ENCODE assay signal across 7 cellular contexts in the genomic region with DNA sequence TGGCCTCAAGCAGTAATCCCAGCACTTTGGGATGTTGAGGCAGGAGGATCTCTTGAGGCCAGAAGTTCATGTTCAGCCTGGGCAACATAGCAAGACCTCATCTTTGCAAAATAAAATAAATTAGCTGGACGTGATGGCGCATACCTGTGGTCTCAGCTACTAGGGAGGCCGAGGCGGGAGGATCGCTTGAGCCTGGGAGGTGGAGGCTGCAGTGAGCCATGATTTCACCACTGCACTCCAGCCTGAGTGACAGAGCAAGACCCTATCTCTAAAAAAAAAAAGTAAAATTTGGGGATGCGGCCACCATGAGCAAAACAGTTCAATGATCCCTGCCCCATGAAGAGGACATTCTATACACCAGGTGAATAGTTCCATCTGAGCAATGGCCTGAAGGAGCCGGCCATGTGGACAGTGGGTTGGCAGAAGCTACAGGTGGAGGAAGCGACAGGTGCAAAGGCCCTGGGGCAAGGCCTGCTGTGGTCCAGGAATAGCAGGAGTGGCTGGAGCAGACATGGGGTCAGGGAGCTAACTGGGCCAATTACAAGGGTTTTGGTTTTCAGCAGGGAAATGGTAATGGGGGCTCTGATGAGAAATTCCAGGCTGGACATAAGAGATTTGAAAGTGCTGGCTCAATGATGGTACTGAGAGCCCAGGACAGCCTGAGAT.
A peak's percentile ranks its signal among the peaks of the same experiment; 100 is the strongest.
DNase-seq lines count a peak whose midpoint lies in the region; ATAC-seq and TF ChIP-seq lines count a peak whose summit lies in the region.
"Not testable (repeated sequence)": the region's sequence is repeated elsewhere in the genome, so short reads cannot be mapped to it uniquely, and the experiment has no call there.

No MANE protein-coding gene starts in this region.

- peak overlapping the region; percentile 89 for H3K4me3 Mint-ChIP-seq in activated T-helper 17 cell treated with anti-CD3 and anti-CD28 coated beads, Interleukin-2, amount 50 U/mL, for 72 hours
- H3K4me3 Mint-ChIP-seq in chondrocyte (ENCODE audit: unreplicated experiment): peak overlapping the region; percentile 93

- ATAC-seq in activated T-helper 17 cell treated with anti-CD3 and anti-CD28 coated beads, Interleukin-2, amount 50 U/mL, for 72 hours (replicated peaks); left lung: not testable (repeated sequence)

- not testable (repeated sequence) for TF ChIP-seq CTCF in WERI-Rb-1 (IDR thresholded peaks at IDR 0.05; ENCODE audit: low read depth, low read length); chondrocyte (IDR thresholded peaks at IDR 0.05); left lung (IDR thresholded peaks at IDR 0.05); ovary (IDR thresholded peaks at IDR 0.05)

- H3K27ac Mint-ChIP-seq in activated T-helper 17 cell treated with anti-CD3 and anti-CD28 coated beads, Interleukin-2, amount 50 U/mL, for 72 hours: peak overlapping the region; percentile 90
- peak overlapping the region; percentile 99 for H3K27ac Mint-ChIP-seq in chondrocyte (ENCODE audit: unreplicated experiment)

- not testable (repeated sequence) for H3K27me3 ChIP-seq in WERI-Rb-1 (ENCODE audit: insufficient read depth, low read depth, severe bottlenecking); left lung; ovary

- peaks cover 0 to 47% of the 10 kb centered on the region in 2 donors for H3K4me1 ChIP-seq in left lung
- H3K4me1 ChIP-seq in ovary (ENCODE audit: insufficient read depth): not testable (repeated sequence)

- not testable (repeated sequence) for H3K36me3 ChIP-seq in WERI-Rb-1, left lung, ovary

- H3K4me1 Mint-ChIP-seq in activated T-helper 17 cell treated with anti-CD3 and anti-CD28 coated beads, Interleukin-2, amount 50 U/mL, for 72 hours: not testable (repeated sequence)
- peaks cover 19% of the 10 kb centered on the region for H3K4me1 Mint-ChIP-seq in chondrocyte (ENCODE audit: low read depth)

- H3K9me3 ChIP-seq in WERI-Rb-1 (ENCODE audit: severe bottlenecking); left lung; ovary: not testable (repeated sequence)

- H3K4me3 ChIP-seq in WERI-Rb-1 (ENCODE audit: low read depth, low read length); left lung; ovary: not testable (repeated sequence)

- not testable (repeated sequence) for H3K9me3 Mint-ChIP-seq in activated T-helper 17 cell treated with anti-CD3 and anti-CD28 coated beads, Interleukin-2, amount 50 U/mL, for 72 hours; chondrocyte (ENCODE audit: low read depth)

- peak; percentile 15 for DNase-seq in D341Med (ENCODE audit: low spot score)
- peak; percentile 21 for DNase-seq in NCI-H69 (lab: John Stamatoyannopoulos, UW)
- DNase-seq in WERI-Rb-1: peak; percentile 4
- peak; percentile 38 for DNase-seq in chondrocyte (ENCODE audit: low spot score)
- peak; percentile 24 to 37 for DNase-seq in left lung
- DNase-seq in ovary: peak in 3 of 5 donors; percentile 5 to 29 (median 25)

- intact Hi-C loops in left lung (cut with DNase I); ovary (cut with DNase I): not testable (repeated sequence)

- not testable (repeated sequence) for TF ChIP-seq EP300 in ovary (IDR thresholded peaks at IDR 0.05)

- H3K27me3 Mint-ChIP-seq in activated T-helper 17 cell treated with anti-CD3 and anti-CD28 coated beads, Interleukin-2, amount 50 U/mL, for 72 hours; chondrocyte (ENCODE audit: low read depth): not testable (repeated sequence)

- H3K27ac ChIP-seq in WERI-Rb-1: peak overlapping the region; percentile 78
- H3K27ac ChIP-seq in left lung: peak overlapping the region in 1 of 2 donors; percentile 84
- not testable (repeated sequence) for H3K27ac ChIP-seq in ovary

- TF ChIP-seq POLR2A in ovary (IDR thresholded peaks at IDR 0.05): not testable (repeated sequence)

- 95 to 97% (median 96%) methylated on average over 8 of the region's 8 CpGs for WGBS in ovary, 3 donors

- peaks cover 26% of the 10 kb centered on the region for H3K36me3 Mint-ChIP-seq in activated T-helper 17 cell treated with anti-CD3 and anti-CD28 coated beads, Interleukin-2, amount 50 U/mL, for 72 hours (ENCODE audit: low read depth)
- H3K36me3 Mint-ChIP-seq in chondrocyte (ENCODE audit: low read depth): not testable (repeated sequence)
